In the genomic region with DNA sequence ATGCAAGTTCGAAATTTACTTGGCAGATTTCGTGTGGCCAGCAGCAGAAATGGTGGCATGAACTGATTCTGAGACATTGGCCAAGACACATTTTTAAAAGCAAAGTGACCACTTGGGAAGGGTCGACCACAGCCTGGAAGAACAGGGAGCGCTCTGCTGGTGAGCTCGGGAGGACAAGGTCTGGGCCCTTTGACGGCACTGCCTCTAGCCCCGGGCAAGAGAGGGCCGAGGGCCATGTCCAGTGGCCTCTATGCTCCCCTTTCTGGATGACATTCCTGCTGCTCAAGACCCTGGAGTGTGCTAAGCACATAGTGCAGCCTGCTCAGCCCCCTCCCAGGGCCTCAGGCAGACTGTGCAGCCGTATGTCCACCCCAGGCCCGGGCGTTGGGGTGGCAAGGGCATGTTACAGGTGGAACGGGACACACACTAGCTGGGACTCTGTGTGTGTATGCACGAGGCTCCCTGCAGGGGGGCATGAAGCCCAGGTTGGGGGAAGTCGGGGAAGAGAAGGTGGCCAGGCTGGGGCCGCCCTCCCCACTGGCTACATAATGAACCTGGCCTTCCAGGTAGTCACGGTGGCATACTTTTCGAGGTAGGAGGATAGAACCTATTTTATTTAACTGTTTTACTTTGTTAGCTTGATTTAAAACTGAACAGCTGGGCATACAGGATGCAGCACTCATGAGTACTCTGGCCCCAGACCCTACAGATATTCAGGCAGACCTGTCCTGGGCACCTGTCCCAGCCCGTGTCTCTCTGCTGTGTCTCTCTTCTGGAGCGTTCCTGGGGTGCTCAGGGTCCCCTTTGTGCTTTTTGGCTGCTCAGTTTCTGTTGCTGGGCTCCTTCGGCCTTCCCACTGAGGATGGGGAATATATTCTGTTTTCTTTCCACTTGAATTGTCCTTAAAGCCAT, we compare ENCODE assay signal across 19 cellular contexts. TPM values are rescaled to one million over a fixed set of nuclear protein-coding genes. Genes with fewer than 3 reads are reported as not detected.
A peak's percentile ranks its signal among the peaks of the same experiment; 100 is the strongest.
DNase-seq lines count a peak whose midpoint lies in the region; ATAC-seq, FAIRE-seq and TF ChIP-seq lines count a peak whose summit lies in the region.
"Had no signal": no experiment of that assay in that cellular context is flagged by ENCODE, and none has a peak within 500 bp of the region (broad histone marks: within the 10 kb centered on the region; RNA-seq: fewer than 3 reads in every experiment).

No MANE protein-coding gene starts in this region.

- TF ChIP-seq CTCF in esophagus muscularis mucosa (IDR thresholded peaks at IDR 0.05) = no peak
- TF ChIP-seq CTCF in psoas muscle (IDR thresholded peaks at IDR 0.05) = no peak

- no peak for FAIRE-seq in frontal cortex (lab: Jason Lieb, UNC)

- peak overlapping the region; percentile 69 to 78 (median 75) for H3K27ac ChIP-seq in esophagus muscularis mucosa (replicated peaks in 1 of 4)
- H3K27ac ChIP-seq in psoas muscle = peak overlapping the region; percentile 53
- H3K27ac ChIP-seq: neutrophil, tibial nerve, WERI-Rb-1 had no signal

- H3K9me3 ChIP-seq in esophagus muscularis mucosa (no peaks in the 10 kb centered on the region), psoas muscle (no peaks in the 10 kb centered on the region)
- H3K9me3 ChIP-seq: BE2C, neutrophil, Peyer's patch, tibial nerve had no signal

- DNase-seq in COLO668 (lab: John Stamatoyannopoulos, UW; ENCODE audit: unreplicated experiment) = peak; percentile 39
- DNase-seq in NCI-H2029 (lab: John Stamatoyannopoulos, UW) = peak; percentile 58
- no peak for DNase-seq in esophagus muscularis mucosa (ENCODE audit: extremely low spot score)
- DNase-seq in psoas muscle = no peak
- no peak for DNase-seq in mesenteric fat pad (ENCODE audit: low spot score)
- DNase-seq in anterior cingulate cortex (lab: John Stamatoyannopoulos, UW) = no peak
- no peak for DNase-seq in frontal cortex (ENCODE audit: low spot score in 2 of 2)
- DNase-seq: activated effector memory CD4-positive, alpha-beta T cell treated with Interleukin-2 at 50 U/mL for 16 hours; amygdala; BE2C; cortex of kidney; DND-41; erythroblast; T-cell; WERI-Rb-1 had no signal

- intact Hi-C loops in esophagus muscularis mucosa (cut with DNase I) = no loop called here
- intact Hi-C loops in psoas muscle (cut with DNase I) = loop anchor here in 1 of 2 donors (5.0 kb wide), 1 partner anchor 49 kb away; no protein-coding TSS in a partner anchor

- H3K4me3 ChIP-seq in esophagus muscularis mucosa (no peak overlapping the region), psoas muscle (no peak overlapping the region)
- H3K4me3 ChIP-seq: Peyer's patch, tibial nerve had no signal

- ATAC-seq in psoas muscle (peak; percentile 29 to 43 (median 40)), GM21786 (IDR thresholded peaks at IDR 0.05; ENCODE audit: unreplicated experiment) (no peak)
- ATAC-seq: T-cell had no signal

- H3K36me3 ChIP-seq in esophagus muscularis mucosa = no peaks in the 10 kb centered on the region
- no peaks in the 10 kb centered on the region for H3K36me3 ChIP-seq in psoas muscle (ENCODE audit: insufficient read depth in 1 of 2, low read depth in 1 of 2)
- H3K36me3 ChIP-seq: BE2C, neutrophil, Peyer's patch, tibial nerve, WERI-Rb-1 had no signal

- peaks cover 17 to 74% (median 71%) of the 10 kb centered on the region in 4 donors for H3K4me1 ChIP-seq in esophagus muscularis mucosa
- H3K4me1 ChIP-seq in psoas muscle = peaks cover 30% of the 10 kb centered on the region

- no peak for TF ChIP-seq POLR2A in esophagus muscularis mucosa (IDR thresholded peaks at IDR 0.05; ENCODE audit: low read depth)

- no peak for TF ChIP-seq EP300 in esophagus muscularis mucosa (IDR thresholded peaks at IDR 0.05)

- no peaks in the 10 kb centered on the region for H3K27me3 ChIP-seq in esophagus muscularis mucosa
- H3K27me3 ChIP-seq in psoas muscle (ENCODE audit: insufficient read depth in 3 of 3, low read length in 2 of 3) = no peaks in the 10 kb centered on the region
- H3K27me3 ChIP-seq: BE2C, neutrophil, Peyer's patch, tibial nerve had no signal

- WGBS in esophagus muscularis mucosa = 87% methylated on average over 17 of the region's 20 CpGs
- 70 to 76% (median 73%) methylated on average over 20 of the region's 20 CpGs for WGBS in psoas muscle, 3 donors

RNA-seq across cellular contexts. Expression of a gene that starts 6.4 kb away (rescaled TPM):
- total RNA-seq in esophagus muscularis mucosa (10 to 100 TPM; 17.0 to 25.3 (median 25.1) TPM), psoas muscle (10 to 100 TPM in 2 of 4 donors, 1 to 10 TPM in 2; 2.6 to 30.2 (median 12.4) TPM), mesenteric fat pad (7.5 TPM), frontal cortex (6.5 TPM)
- polyA plus RNA-seq in psoas muscle = 1 to 10 TPM; 3.2 to 8.1 (median 6.1) TPM

Comparison
In these comparisons a context has a peak if more than half of its experiments do, and no peak if none do; other contexts are left out.
1. DNase-seq: peak in COLO668 (single experiment) and NCI-H2029 (single experiment); none in esophagus muscularis mucosa (single experiment), psoas muscle (0 of 2), mesenteric fat pad (single experiment), anterior cingulate cortex (0 of 58) and frontal cortex (0 of 2).